Comparison of ENCODE assay signal across 20 cellular contexts in genomic region chr13:86856996-86857395, GRCh38.
A peak's percentile ranks its signal among the peaks of the same experiment; 100 is the strongest.
DNase-seq lines count a peak whose midpoint lies in the region; ATAC-seq and TF ChIP-seq lines count a peak whose summit lies in the region.
"Had no signal": no experiment of that assay in that cellular context is flagged by ENCODE, and none has a peak within 500 bp of the region (broad histone marks: within the 10 kb centered on the region; RNA-seq: fewer than 3 reads in every experiment).

No MANE protein-coding gene starts in this region.

- H3K27ac Mint-ChIP-seq in GM23338 = no peak overlapping the region
- H3K27ac Mint-ChIP-seq: activated T-helper 17 cell treated with anti-CD3 and anti-CD28 coated beads, Interleukin-2, amount 50 U/mL, for 72 hours; natural killer cell; T-helper 17 cell had no signal

- H3K4me2 ChIP-seq in GM23338 (no peak overlapping the region), PC-3 (ENCODE audit: low read length) (no peak overlapping the region), mesendoderm (ENCODE audit: low read length) (no peak overlapping the region)

- intact Hi-C loops in PC-3 (cut with micrococcal nuclease) = no loop called here

- H3K36me3 ChIP-seq in GM23338 (ENCODE audit: insufficient read depth) (no peaks in the 10 kb centered on the region), PC-3 (ENCODE audit: low read depth, low read length) (no peaks in the 10 kb centered on the region), mesendoderm (ENCODE audit: control insufficient read depth, insufficient read depth, low read length) (no peaks in the 10 kb centered on the region)
- H3K36me3 ChIP-seq: thyroid gland had no signal

- H3K4me1 ChIP-seq in GM23338 (ENCODE audit: insufficient read depth) (no peaks in the 10 kb centered on the region; the same call in 1 of the 2 replicates), PC-3 (ENCODE audit: insufficient read depth, low read length) (no peaks in the 10 kb centered on the region; the same call in 1 of the 2 replicates), mesendoderm (ENCODE audit: control insufficient read depth, low read depth, low read length) (no peaks in the 10 kb centered on the region)
- H3K4me1 ChIP-seq: Caco-2, thyroid gland had no signal

- H3K9me3 Mint-ChIP-seq in GM23338 = peaks cover 2% of the 10 kb centered on the region; the same call in 1 of the 3 replicates

- no CpG with 5 or more reads among the region's 8 CpGs for WGBS in mesendoderm (ENCODE audit: extremely low coverage, insufficient coverage, low lambda C conversion rate)

- peaks cover 5% of the 10 kb centered on the region for H3K4me1 Mint-ChIP-seq in GM23338
- H3K4me1 Mint-ChIP-seq: activated T-helper 17 cell treated with anti-CD3 and anti-CD28 coated beads, Interleukin-2, amount 50 U/mL, for 72 hours; natural killer cell; T-helper 17 cell had no signal

- H3K27ac ChIP-seq in GM23338 (ENCODE audit: low read depth) (no peak overlapping the region), PC-3 (ENCODE audit: low read length) (no peak overlapping the region), mesendoderm (ENCODE audit: low read depth, low read length) (no peak overlapping the region)
- H3K27ac ChIP-seq: thyroid gland had no signal

- H3K56ac ChIP-seq in mesendoderm (ENCODE audit: low read length) = no peak overlapping the region

- H3K4ac ChIP-seq in mesendoderm (ENCODE audit: low read depth, low read length) = no peak overlapping the region

- TF ChIP-seq CTCF in GM23338 (conservative IDR thresholded peaks at IDR 0.05; ENCODE audit: low read depth in 2 of 2) = no peak
- TF ChIP-seq CTCF in PC-3 (conservative IDR thresholded peaks at IDR 0.05; ENCODE audit: low read depth, low read length) = no peak
- TF ChIP-seq CTCF in epithelial cell of esophagus (IDR thresholded peaks at IDR 0.05; ENCODE audit: insufficient read depth, low read depth, low read length, missing control alignments) = no peak

- DNase-seq in GM23338 (ENCODE audit: low spot score) = peak; percentile 46
- peak; percentile 67 for DNase-seq in PC-3
- peak; percentile 48 for DNase-seq in epithelial cell of esophagus (ENCODE audit: low read depth)
- DNase-seq in mesendoderm = peak; percentile 59
- DNase-seq in HPDE6-E6E7 (ENCODE audit: extremely low spot score) = no peak
- no peak for DNase-seq in activated effector memory CD4-positive, alpha-beta T cell treated with anti-CD3 and anti-CD28 coated beads, Interleukin-2, amount 50 U/mL, for 16 hours
- no peak for DNase-seq in effector CD8-positive, alpha-beta T cell (lab: John Stamatoyannopoulos, UW)
- DNase-seq: AML-193, cerebellar nuclear complex, GDM1, Kasumi-1, natural killer cell, NCI-H146, NCI-H446 treated with DMSO at 0.1 percent for 48 hours, SHP77, T-helper 17 cell, thyroid gland had no signal

- peaks cover 2% of the 10 kb centered on the region for H3K27me3 Mint-ChIP-seq in GM23338 (ENCODE audit: insufficient read depth, low read depth, poor library complexity)
- H3K27me3 Mint-ChIP-seq: activated T-helper 17 cell treated with anti-CD3 and anti-CD28 coated beads, Interleukin-2, amount 50 U/mL, for 72 hours; T-helper 17 cell had no signal

- H3F3A ChIP-seq in GM23338 (replicated peaks; ENCODE audit: low read depth) (no peaks in the 10 kb centered on the region), PC-3 (ENCODE audit: low read length, unreplicated experiment) (no peaks in the 10 kb centered on the region)

- CTCF ChIA-PET in PC-3 (lab: Charles Lee) = no interaction called here

- H2AFZ ChIP-seq in GM23338 (no peak overlapping the region), PC-3 (ENCODE audit: low read length) (no peak overlapping the region)

- no peaks in the 10 kb centered on the region for H3K79me2 ChIP-seq in GM23338 (replicated peaks; ENCODE audit: insufficient read depth)
- no peaks in the 10 kb centered on the region for H3K79me2 ChIP-seq in PC-3 (ENCODE audit: low read length)
- H3K79me2 ChIP-seq in mesendoderm (ENCODE audit: control insufficient read depth, insufficient read depth, low read length) = no peaks in the 10 kb centered on the region

- no TSS peak for BruUV-seq in PC-3 (replicated peaks; lab: Mats Ljungman, UMichigan)

- H2BK15ac ChIP-seq in mesendoderm (replicated peaks; ENCODE audit: low read depth) = no peak overlapping the region

- no peak overlapping the region for H4K8ac ChIP-seq in mesendoderm (ENCODE audit: low read depth, low read length)

- no peaks in the 10 kb centered on the region for H3K27me3 ChIP-seq in GM23338 (ENCODE audit: insufficient read depth)
- no peaks in the 10 kb centered on the region for H3K27me3 ChIP-seq in PC-3 (ENCODE audit: low read length)
- no peaks in the 10 kb centered on the region for H3K27me3 ChIP-seq in mesendoderm (ENCODE audit: insufficient read depth, low read length, poor library complexity)
- H3K27me3 ChIP-seq: thyroid gland had no signal

- H3K9ac ChIP-seq in PC-3 (ENCODE audit: low read length) (no peak overlapping the region), mesendoderm (ENCODE audit: low read length) (no peak overlapping the region)

- H3K23ac ChIP-seq in mesendoderm (ENCODE audit: low read length) = no peak overlapping the region

- no peaks in the 10 kb centered on the region for H3K9me3 ChIP-seq in PC-3 (ENCODE audit: low read length)
- H3K9me3 ChIP-seq: Caco-2, thyroid gland had no signal

- no peak overlapping the region for H3K18ac ChIP-seq in mesendoderm (ENCODE audit: low read length)

- H4K20me1 ChIP-seq in GM23338 (replicated peaks; ENCODE audit: insufficient read depth) (no peaks in the 10 kb centered on the region), PC-3 (ENCODE audit: low read length) (no peaks in the 10 kb centered on the region)

- H2AK5ac ChIP-seq in mesendoderm (ENCODE audit: low read length) = no peak overlapping the region

- H3K36me3 Mint-ChIP-seq in GM23338 (ENCODE audit: low read depth) = peaks cover 6% of the 10 kb centered on the region; the same call in 2 of the 3 replicates
- H3K36me3 Mint-ChIP-seq: natural killer cell had no signal

- H4K5ac ChIP-seq in mesendoderm (ENCODE audit: low read length) = no peak overlapping the region

- no peak overlapping the region for H3K4me3 Mint-ChIP-seq in GM23338
- H3K4me3 Mint-ChIP-seq: activated T-helper 17 cell treated with anti-CD3 and anti-CD28 coated beads, Interleukin-2, amount 50 U/mL, for 72 hours; natural killer cell; T-helper 17 cell had no signal

- H2BK120ac ChIP-seq in mesendoderm (ENCODE audit: low read depth, low read length) = no peak overlapping the region

- H2BK5ac ChIP-seq in mesendoderm (ENCODE audit: low read length) = no peak overlapping the region

- H3K9me2 ChIP-seq in GM23338 (ENCODE audit: insufficient read depth) (peaks cover 9% of the 10 kb centered on the region; the same call in 1 of the 2 replicates), PC-3 (replicated peaks; ENCODE audit: low read length) (no peaks in the 10 kb centered on the region)

- ATAC-seq in GM23338 (no peak), PC-3 (0 out of 2 replicates have a peak, but pooled peaks have one; percentile 20), GM21423 (IDR thresholded peaks at IDR 0.05; ENCODE audit: unreplicated experiment) (no peak)
- ATAC-seq: activated T-helper 17 cell treated with anti-CD3 and anti-CD28 coated beads, Interleukin-2, amount 50 U/mL, for 72 hours; natural killer cell; T-helper 17 cell had no signal

- POLR2A ChIA-PET in PC-3 (lab: Charles Lee; ENCODE audit: unreplicated experiment) = no interaction called here

- no peak overlapping the region for H3K4me3 ChIP-seq in GM23338
- H3K4me3 ChIP-seq in PC-3 (ENCODE audit: low read length) = no peak overlapping the region
- no peak overlapping the region for H3K4me3 ChIP-seq in epithelial cell of esophagus (ENCODE audit: low read length)
- H3K4me3 ChIP-seq in mesendoderm (ENCODE audit: low read length) = no peak overlapping the region
- H3K4me3 ChIP-seq: thyroid gland had no signal

- no peaks in the 10 kb centered on the region for H3K79me1 ChIP-seq in mesendoderm (ENCODE audit: low read length)

TF ChIP-seq in GM23338, 12 proteins besides CTCF, POLR2A, EP300 and RAD21 (continues in another document):
- no peak for TF ChIP-seq REST (IDR thresholded peaks at IDR 0.05; ENCODE audit: unreplicated experiment)
- TF ChIP-seq ZNF114 (CRISPR knock-in tag; IDR thresholded peaks at IDR 0.05) = no peak
- no peak for TF ChIP-seq STAT1 (IDR thresholded peaks at IDR 0.05; ENCODE audit: unreplicated experiment)
- TF ChIP-seq ZNF331 (CRISPR knock-in tag; IDR thresholded peaks at IDR 0.05; ENCODE audit: low read depth) = no peak

Comparison
In these comparisons a context has a peak if more than half of its experiments do, and no peak if none do; other contexts are left out.
1. DNase-seq: peak in GM23338 (single experiment), PC-3 (single experiment), epithelial cell of esophagus (single experiment) and mesendoderm (single experiment); none in HPDE6-E6E7 (single experiment), activated effector memory CD4-positive, alpha-beta T cell treated with anti-CD3 and anti-CD28 coated beads, Interleukin-2, amount 50 U/mL, for 16 hours (single experiment) and effector CD8-positive, alpha-beta T cell (single experiment).